In genomic region chr10:15084502-15084922, GRCh38 we compare ENCODE assay signal across 8 cellular contexts.
DNase-seq lines count a peak whose midpoint lies in the region; ATAC-seq and TF ChIP-seq lines count a peak whose summit lies in the region.

No MANE protein-coding gene starts in this region.

- ATAC-seq in HG03378 (IDR thresholded peaks at IDR 0.05; ENCODE audit: unreplicated experiment), result no peak

- H3K27me3 Mint-ChIP-seq in nephron (ENCODE audit: low read depth), result no peaks in the 10 kb centered on the region

- H3K36me3 Mint-ChIP-seq in nephron (ENCODE audit: low read depth), result no peaks in the 10 kb centered on the region

- no peaks in the 10 kb centered on the region for H3K9me3 Mint-ChIP-seq in nephron

- peak overlapping the region in 2 of 3 experiments; percentile 75 to 84 for H3K4me3 Mint-ChIP-seq in nephron

- DNase-seq in SIG-M5 treated with dmso at 0.1 percent for 504 hours (lab: John Stamatoyannopoulos, UW; ENCODE audit: unreplicated experiment), result peak; percentile 79
- no peak for DNase-seq in SIG-M5 (lab: John Stamatoyannopoulos, UW)
- peak; percentile 83 for DNase-seq in SW480 (ENCODE audit: low spot score)
- peak; percentile 99 for DNase-seq in fibroblast of peridontal ligament (ENCODE audit: extremely low read depth)
- DNase-seq in NCI-H2171 (lab: John Stamatoyannopoulos, UW), result no peak
- no peak for DNase-seq in activated CD8-positive, alpha-beta memory T cell treated with anti-CD3 and anti-CD28 coated beads, Interleukin-2, amount 50 U/mL, for 48 hours

- peaks cover 16% of the 10 kb centered on the region for H3K4me1 Mint-ChIP-seq in nephron

- TF ChIP-seq CTCF in nephron (IDR thresholded peaks at IDR 0.05; ENCODE audit: unreplicated experiment in 3 of 3), result no peak

- peak overlapping the region; percentile 27 to 92 (median 91) for H3K27ac Mint-ChIP-seq in nephron

Comparison
In these comparisons a context has a peak if more than half of its experiments do, and no peak if none do; other contexts are left out.
1. DNase-seq: peak in SIG-M5 treated with dmso at 0.1 percent for 504 hours (single experiment), SW480 (single experiment) and fibroblast of peridontal ligament (single experiment); none in SIG-M5 (single experiment), NCI-H2171 (single experiment) and activated CD8-positive, alpha-beta memory T cell treated with anti-CD3 and anti-CD28 coated beads, Interleukin-2, amount 50 U/mL, for 48 hours (single experiment).